In the genomic region with DNA sequence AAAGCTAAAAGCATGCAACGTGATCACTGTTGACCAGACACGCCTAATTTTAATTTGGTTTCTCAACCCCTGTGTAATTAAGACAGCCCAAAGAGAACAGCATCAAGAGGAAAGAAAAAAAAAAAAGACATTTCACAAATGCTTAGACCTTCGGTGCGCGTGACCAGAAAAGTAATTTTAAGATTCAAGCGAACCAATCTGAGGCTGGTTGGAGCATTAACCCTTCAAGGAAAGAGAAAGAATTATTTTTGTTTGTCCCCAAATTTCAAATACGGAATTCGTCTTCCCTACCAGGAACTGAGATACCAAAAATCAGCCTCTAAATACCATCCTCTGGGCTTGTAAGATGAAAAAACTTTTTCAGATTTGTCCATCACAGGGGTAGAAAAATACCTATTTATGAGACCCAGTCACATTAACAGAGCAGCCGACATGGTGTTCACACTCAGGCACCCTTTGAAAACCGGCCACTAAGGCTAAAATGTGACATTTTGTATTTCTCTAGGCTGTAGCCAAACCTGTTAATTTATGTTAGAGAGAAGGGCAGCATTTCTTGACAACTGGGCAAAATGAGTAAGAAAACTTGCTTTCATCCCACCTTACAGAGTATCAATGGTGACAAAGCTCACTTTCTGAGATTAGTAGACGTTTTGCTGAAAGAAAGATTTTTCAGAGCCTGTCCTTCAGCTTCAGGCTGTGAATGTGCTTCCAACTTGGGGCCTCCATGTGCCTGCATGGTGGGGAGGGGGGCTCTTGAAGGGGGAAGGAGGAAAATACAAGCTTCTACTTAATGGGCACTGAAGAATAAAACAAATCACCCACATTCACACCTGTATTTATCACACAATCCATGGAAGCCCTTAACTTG, we compare ENCODE assay signal across 8 cellular contexts.
A peak's percentile ranks its signal among the peaks of the same experiment; 100 is the strongest.
DNase-seq lines count a peak whose midpoint lies in the region; ATAC-seq and TF ChIP-seq lines count a peak whose summit lies in the region.

No MANE protein-coding gene starts in this region.

- TF ChIP-seq POLR2A in right lobe of liver (IDR thresholded peaks at IDR 0.05), result no peak

- peak overlapping the region in 7 of 10 donors; percentile 29 to 59 (median 51) for H3K4me3 ChIP-seq in heart right ventricle
- H3K4me3 ChIP-seq in right lobe of liver, result peak overlapping the region; percentile 33 to 51 (median 51)
- H3K4me3 ChIP-seq in upper lobe of right lung, result peak overlapping the region; percentile 55

- no peaks in the 10 kb centered on the region for H3K27me3 Mint-ChIP-seq in activated naive CD8-positive, alpha-beta T cell

- H3K4me1 ChIP-seq in heart right ventricle (peaks cover 15 to 92% (median 71%) of the 10 kb centered on the region in 9 donors), right lobe of liver (peaks cover 0 to 74% (median 36%) of the 10 kb centered on the region in 4 donors), upper lobe of right lung (peaks cover 65% of the 10 kb centered on the region)

- peak overlapping the region; percentile 100 for H3K27ac Mint-ChIP-seq in activated naive CD8-positive, alpha-beta T cell

- no peaks in the 10 kb centered on the region for H3K9me3 Mint-ChIP-seq in activated naive CD8-positive, alpha-beta T cell (ENCODE audit: low read depth)

- peaks cover 95% of the 10 kb centered on the region for H3K4me1 Mint-ChIP-seq in activated naive CD8-positive, alpha-beta T cell (ENCODE audit: low read depth)

- peak overlapping the region; percentile 30 to 92 (median 82) for H3K27ac ChIP-seq in heart right ventricle
- peak overlapping the region; percentile 84 to 94 (median 91) for H3K27ac ChIP-seq in right lobe of liver
- H3K27ac ChIP-seq in upper lobe of right lung, result peak overlapping the region; percentile 90

- intact Hi-C loops in heart right ventricle (cut with DNase I), result loop anchor here in 2 of 10 donors (5.0 kb wide), 2 partner anchors 43 to 93 kb away; no protein-coding TSS in a partner anchor
- intact Hi-C loops in Right ventricle myocardium inferior (cut with DNase I), result no loop called here
- intact Hi-C loops in right lobe of liver (cut with DNase I), result no loop called here
- intact Hi-C loops in upper lobe of right lung (cut with DNase I), result no loop called here

- H3K9me3 ChIP-seq in heart right ventricle (no peaks in the 10 kb centered on the region), right lobe of liver (no peaks in the 10 kb centered on the region), upper lobe of right lung (no peaks in the 10 kb centered on the region)

- DNase-seq in heart right ventricle, result no peak
- no peak for DNase-seq in Right ventricle myocardium inferior (ENCODE audit: missing footprints)
- DNase-seq in right lobe of liver, result peak in 1 of 3 donors; percentile 28
- DNase-seq in upper lobe of right lung, result no peak
- no peak for DNase-seq in glomerular visceral epithelial cell (ENCODE audit: extremely low spot score)
- DNase-seq in NCI-H1105 treated with DMSO at 0.1 percent for 48 hours (lab: John Stamatoyannopoulos, UW), result no peak
- no peak for DNase-seq in A172 (ENCODE audit: low spot score)

- H3K36me3 Mint-ChIP-seq in activated naive CD8-positive, alpha-beta T cell, result peaks cover 56% of the 10 kb centered on the region

- H3K27me3 ChIP-seq in heart right ventricle (no peaks in the 10 kb centered on the region), right lobe of liver (no peaks in the 10 kb centered on the region), upper lobe of right lung (no peaks in the 10 kb centered on the region)

- peaks cover 0 to 18% (median 0%) of the 10 kb centered on the region in 9 donors for H3K36me3 ChIP-seq in heart right ventricle
- no peaks in the 10 kb centered on the region for H3K36me3 ChIP-seq in right lobe of liver
- no peaks in the 10 kb centered on the region for H3K36me3 ChIP-seq in upper lobe of right lung

- ATAC-seq in heart right ventricle (no peak), Right ventricle myocardium inferior (no peak), right lobe of liver (no peak), upper lobe of right lung (no peak)

- no peak for TF ChIP-seq CTCF in heart right ventricle (IDR thresholded peaks at IDR 0.05)
- TF ChIP-seq CTCF in right lobe of liver (IDR thresholded peaks at IDR 0.05), result no peak
- no peak for TF ChIP-seq CTCF in upper lobe of right lung (IDR thresholded peaks at IDR 0.05)

- whole genome bisulfite sequencing in heart right ventricle, 2 donors, result 37 to 60% methylated on average over 11 of the region's 11 CpGs
- WGBS in right lobe of liver (ENCODE audit: insufficient coverage, low coverage, low lambda C conversion rate, missing lambda C conversion rate), result 6% methylated on average over 11 of the region's 11 CpGs

- H3K4me3 Mint-ChIP-seq in activated naive CD8-positive, alpha-beta T cell, result peak overlapping the region; percentile 93
